ENCODE assay signal across 9 cellular contexts in the genomic region with DNA sequence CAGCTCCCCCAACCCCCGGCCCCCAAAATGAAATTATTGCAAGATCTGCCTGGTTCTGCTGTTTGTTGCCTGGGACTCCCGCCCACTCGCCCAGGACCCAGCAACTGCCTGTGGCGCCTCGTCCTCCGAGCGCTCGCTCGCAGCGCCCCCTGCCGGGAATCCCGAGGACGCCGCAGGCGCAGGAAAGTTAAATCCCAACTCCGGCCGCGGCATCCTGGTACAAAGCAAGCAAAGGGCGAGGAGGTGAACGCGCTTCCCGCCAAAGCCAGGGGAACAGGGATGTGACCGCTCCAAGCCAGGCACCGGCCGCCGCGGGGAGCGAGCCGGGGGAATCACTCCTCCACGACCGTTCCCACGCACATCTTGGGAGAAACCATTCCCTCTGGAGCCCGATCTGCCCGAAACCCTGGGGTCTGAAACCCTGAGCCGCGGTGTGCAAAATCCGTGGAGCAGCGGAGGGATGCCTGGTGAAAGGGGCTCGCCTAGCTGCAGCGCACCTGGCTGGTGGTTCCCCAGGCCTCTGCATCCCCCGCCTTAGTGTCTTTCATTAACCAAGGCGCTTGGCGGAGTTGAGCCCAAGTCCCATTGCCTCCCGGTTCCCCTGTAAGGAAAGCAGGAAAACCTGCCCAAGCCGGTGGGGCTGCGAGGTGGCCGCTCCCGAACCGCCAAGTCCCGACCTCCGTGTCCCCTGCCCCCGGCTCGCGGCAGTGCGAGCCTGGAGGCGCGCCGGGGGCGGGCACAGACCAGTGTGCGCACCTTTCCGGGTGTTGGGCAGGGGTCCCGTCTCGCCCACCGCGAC. TPM values are rescaled to one million over a fixed set of nuclear protein-coding genes. Genes with fewer than 3 reads are reported as not detected.
A peak's percentile ranks its signal among the peaks of the same experiment; 100 is the strongest.
DNase-seq lines count a peak whose midpoint lies in the region; ATAC-seq and TF ChIP-seq lines count a peak whose summit lies in the region.
"Had no signal": no experiment of that assay in that cellular context is flagged by ENCODE, and none has a peak within 500 bp of the region (broad histone marks: within the 10 kb centered on the region; RNA-seq: fewer than 3 reads in every experiment).

No MANE protein-coding gene starts in this region.

- peaks cover 8% of the 10 kb centered on the region for H3K36me3 Mint-ChIP-seq in brain

- intact Hi-C loops in sigmoid colon (cut with DNase I), result loop anchor here (5.0 to 10.0 kb wide), 5 partner anchors 182 to 1680 kb away; a partner anchor contains a TSS

- no peaks in the 10 kb centered on the region for H3K9me3 Mint-ChIP-seq in brain

- H3K9ac ChIP-seq in iPS-18a (ENCODE audit: low read length), result peak overlapping the region; percentile 85

- H3K27me3 Mint-ChIP-seq in brain, result peaks cover 8% of the 10 kb centered on the region

- 1 to 2% methylated on average over 65 of the region's 65 CpGs for WGBS in sigmoid colon, 2 donors

- H3K4me3 ChIP-seq in BE2C (ENCODE audit: low read depth, low read length), result peak overlapping the region; percentile 44
- H3K4me3 ChIP-seq in iPS-18a (ENCODE audit: low read length), result peak overlapping the region; percentile 92
- H3K4me3 ChIP-seq in sigmoid colon, result peak overlapping the region; percentile 68 to 84 (median 78)

- peaks cover 44% of the 10 kb centered on the region for H3K4me1 Mint-ChIP-seq in brain

- H3K4me1 ChIP-seq in BE2C (no peaks in the 10 kb centered on the region), iPS-18a (ENCODE audit: control insufficient read depth, low read depth, low read length) (peaks cover 8% of the 10 kb centered on the region), sigmoid colon (peaks cover 0 to 35% (median 20%) of the 10 kb centered on the region in 4 donors)

- TF ChIP-seq POLR2A in sigmoid colon (IDR thresholded peaks at IDR 0.05), result no peak

- DNase-seq in BE2C (peak; percentile 84), RPMI8226 (peak; percentile 64), sigmoid colon (peak; percentile 92)

- peaks cover 14% of the 10 kb centered on the region for H3K27me3 ChIP-seq in BE2C
- no peaks in the 10 kb centered on the region for H3K27me3 ChIP-seq in iPS-18a (ENCODE audit: control insufficient read depth, insufficient read depth, low read length)
- H3K27me3 ChIP-seq in sigmoid colon, result no peaks in the 10 kb centered on the region

- peak; percentile 61 for ATAC-seq in GM18868 (IDR thresholded peaks at IDR 0.05; ENCODE audit: unreplicated experiment)
- peak; percentile 60 for ATAC-seq in HG03442 (IDR thresholded peaks at IDR 0.05; ENCODE audit: unreplicated experiment)
- no peak for ATAC-seq in HG03135 (IDR thresholded peaks at IDR 0.05; ENCODE audit: unreplicated experiment)

- no peaks in the 10 kb centered on the region for H3K36me3 ChIP-seq in BE2C
- H3K36me3 ChIP-seq in iPS-18a (ENCODE audit: control insufficient read depth, low read depth, low read length), result peaks cover 7% of the 10 kb centered on the region
- H3K36me3 ChIP-seq in sigmoid colon, result peaks cover 0 to 6% (median 0%) of the 10 kb centered on the region in 4 donors

- H3K9me3 ChIP-seq in BE2C (no peaks in the 10 kb centered on the region), iPS-18a (ENCODE audit: control insufficient read depth, low read depth, low read length) (no peaks in the 10 kb centered on the region), sigmoid colon (no peaks in the 10 kb centered on the region)

- TF ChIP-seq CTCF in BE2C (IDR thresholded peaks at IDR 0.05; ENCODE audit: low read depth, low read length) (peak; percentile 92), brain (conservative IDR thresholded peaks at IDR 0.05) (peak; percentile 85 to 88), sigmoid colon (IDR thresholded peaks at IDR 0.05) (peak; percentile 48 to 92 (median 79))

- H3K27ac ChIP-seq in iPS-18a (ENCODE audit: low read length) (no peak overlapping the region), sigmoid colon (peak overlapping the region in 3 of 4 donors; percentile 87 to 90 (median 89))
- H3K27ac ChIP-seq: SK-N-MC had no signal

- peak overlapping the region; percentile 43 to 91 (median 83) for H3K27ac Mint-ChIP-seq in brain

- H3K4me3 Mint-ChIP-seq in brain, result peak overlapping the region; percentile 83 to 93 (median 89)

- TF ChIP-seq EP300 in sigmoid colon (IDR thresholded peaks at IDR 0.05), result no peak

RNA-seq across cellular contexts. Expression of a gene that starts 1.2 kb away (rescaled TPM):
- polyA plus RNA-seq in BE2C (2012; ENCODE audit: insufficient read depth, insufficient read length, low read depth), result 0.05 TPM
- polyA plus RNA-seq in brain (ENCODE audit: insufficient read depth, low read depth, low replicate concordance) (2.5 TPM), sigmoid colon (1 to 10 TPM in 2 of 3 donors, under 1 TPM in 1; 0.60 to 4.7 (median 3.5) TPM)
- total RNA-seq in sigmoid colon, result 1 to 10 TPM; 1.8 to 2.8 (median 2.5) TPM
